In the genomic region with DNA sequence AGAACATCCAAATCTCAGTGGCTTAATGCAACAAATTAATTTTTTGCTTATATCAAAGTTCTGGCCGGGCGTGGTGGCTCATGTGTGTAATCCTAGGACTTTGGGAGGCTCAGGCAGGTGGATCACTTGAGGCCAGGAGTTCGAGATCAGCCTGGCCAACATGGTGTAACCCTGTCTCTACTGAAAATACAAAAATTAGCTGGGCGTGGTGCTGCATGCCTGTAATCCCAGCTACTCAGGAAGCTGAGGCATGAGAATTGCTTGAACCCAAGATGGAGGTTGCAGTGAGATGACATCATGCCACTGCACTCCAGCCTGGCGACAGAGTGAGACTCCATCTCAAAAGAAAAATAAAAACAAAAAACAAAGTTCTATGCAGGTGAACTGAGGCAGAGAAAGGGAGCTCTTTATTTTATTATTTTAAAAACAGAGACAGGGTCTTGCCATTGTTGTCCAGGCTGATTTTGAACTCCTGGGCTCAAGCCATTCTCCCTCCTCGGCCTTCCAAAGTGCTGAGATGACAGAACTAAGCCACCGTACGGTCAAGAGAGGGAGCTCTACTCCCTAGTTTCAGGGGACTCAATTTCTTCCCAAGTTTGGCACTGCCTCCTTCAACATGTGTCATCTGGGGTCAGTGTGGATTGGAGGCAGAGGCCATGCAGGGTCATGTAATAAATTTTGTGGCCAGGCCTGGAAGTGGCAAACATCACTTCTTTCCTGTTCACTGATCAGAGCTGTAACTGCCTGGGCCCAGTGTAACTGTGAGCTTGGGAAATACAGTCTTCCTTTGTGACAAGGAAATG, we compare ENCODE assay signal across 8 cellular contexts. TPM values are rescaled to one million over a fixed set of nuclear protein-coding genes. Genes with fewer than 3 reads are reported as not detected.
DNase-seq lines count a peak whose midpoint lies in the region; ATAC-seq and TF ChIP-seq lines count a peak whose summit lies in the region.

No MANE protein-coding gene starts in this region.

- intact Hi-C loops in Right ventricle myocardium inferior (cut with DNase I) (loop anchor here (5.0 kb wide), 1 partner anchor 337 kb away; a partner anchor contains a TSS), cardiac septum (cut with DNase I) (loop anchor here (1.0 to 10.0 kb wide), 2 partner anchors 22 to 100 kb away; no protein-coding TSS in a partner anchor), body of pancreas (cut with DNase I) (no loop called here), left colon (cut with DNase I, micrococcal nuclease) (no loop called here)

- H3K4me3 ChIP-seq in body of pancreas: no peak overlapping the region

- H3K27me3 Mint-ChIP-seq in type B pancreatic cell: no peaks in the 10 kb centered on the region

- ATAC-seq in Right ventricle myocardium inferior: peak; percentile 70
- no peak for ATAC-seq in body of pancreas
- ATAC-seq in left colon: peak; percentile 10

- peak overlapping the region; percentile 86 for H3K27ac Mint-ChIP-seq in type B pancreatic cell

- DNase-seq in Right ventricle myocardium inferior (ENCODE audit: missing footprints) (no peak), cardiac septum (ENCODE audit: low spot score) (no peak), NAMALWA (ENCODE audit: low spot score) (peak; percentile 60), body of pancreas (peak in 3 of 4 donors; percentile 19 to 49 (median 22)), left colon (peak in 1 of 2 donors; percentile 20), type B pancreatic cell (ENCODE audit: extremely low spot score, unreplicated experiment) (no peak), NCI-H524 treated with DMSO at 0.1 percent for 48 hours (lab: John Stamatoyannopoulos, UW) (no peak), NCI-H2227 treated with DMSO at 0.1 percent for 48 hours (lab: John Stamatoyannopoulos, UW) (no peak)

- H3K36me3 ChIP-seq in body of pancreas (replicated peaks in 1 of 2; ENCODE audit: insufficient read depth in 1 of 2, low read depth in 2 of 2): no peaks in the 10 kb centered on the region

- TF ChIP-seq CTCF in body of pancreas (IDR thresholded peaks at IDR 0.05): peak in 5 of 7 experiments; percentile 5 to 35 (median 21)
- peak; percentile 58 for TF ChIP-seq CTCF in type B pancreatic cell (conservative IDR thresholded peaks at IDR 0.05)

- peaks cover 22% of the 10 kb centered on the region for H3K4me1 Mint-ChIP-seq in type B pancreatic cell (ENCODE audit: unreplicated experiment)

- H3K27ac ChIP-seq in body of pancreas: no peak overlapping the region

- peak overlapping the region; percentile 90 for H3K4me3 Mint-ChIP-seq in type B pancreatic cell

- peaks cover 25% of the 10 kb centered on the region for H3K4me1 ChIP-seq in body of pancreas

- no peak for TF ChIP-seq POLR2A in body of pancreas (IDR thresholded peaks at IDR 0.05)

- peaks cover 13% of the 10 kb centered on the region for H3K36me3 Mint-ChIP-seq in type B pancreatic cell

- no peaks in the 10 kb centered on the region for H3K9me3 Mint-ChIP-seq in type B pancreatic cell

- 66 to 72% methylated on average over 8 of the region's 8 CpGs for WGBS in body of pancreas, 2 donors

- no peaks in the 10 kb centered on the region for H3K27me3 ChIP-seq in body of pancreas

- H3K9me3 ChIP-seq in body of pancreas: no peaks in the 10 kb centered on the region

RNA-seq across cellular contexts. Expression of a gene that starts 2.4 kb away (rescaled TPM):
- 11.6 TPM for total RNA-seq in Right ventricle myocardium inferior
- total RNA-seq in cardiac septum: 9.3 TPM
- 10 to 100 TPM; 16.1 to 21.1 TPM for total RNA-seq in body of pancreas
- total RNA-seq in left colon: 10 to 100 TPM; 26.3 to 26.5 TPM
- 16.3 and 29.5 TPM in 2 replicates for total RNA-seq in type B pancreatic cell (ENCODE audit: low replicate concordance)

RNA-seq across cellular contexts. Expression of a gene that starts 21.4 kb away (rescaled TPM):
- total RNA-seq in Right ventricle myocardium inferior (744 TPM), cardiac septum (505 TPM), body of pancreas (100 to 1,000 TPM in 1 of 2 donors, 10 to 100 TPM in 1; 61.0 to 140 TPM), left colon (100 to 1,000 TPM; 274 to 319 TPM), type B pancreatic cell (ENCODE audit: low replicate concordance) (179 and 258 TPM in 2 replicates)

RNA-seq across cellular contexts. Expression of a gene that starts 34.5 kb away (rescaled TPM):
- total RNA-seq in Right ventricle myocardium inferior (15.0 TPM), cardiac septum (7.2 TPM), body of pancreas (1 to 10 TPM; 2.6 to 7.3 TPM), left colon (1 to 10 TPM; 6.8 to 8.2 TPM), type B pancreatic cell (ENCODE audit: low replicate concordance) (6.2 and 25.4 TPM in 2 replicates)

Comparison
In these comparisons a context has a peak if more than half of its experiments do, and no peak if none do; other contexts are left out.
1. DNase-seq: peak in NAMALWA (single experiment) and body of pancreas (3 of 4); none in Right ventricle myocardium inferior (single experiment), cardiac septum (single experiment), type B pancreatic cell (single experiment), NCI-H524 treated with DMSO at 0.1 percent for 48 hours (single experiment) and NCI-H2227 treated with DMSO at 0.1 percent for 48 hours (single experiment).
2. intact Hi-C loops: an anchor here in Right ventricle myocardium inferior (5.0 kb wide) and cardiac septum (1.0 to 10.0 kb wide); none called in body of pancreas and left colon.